8 cellular contexts compared by ENCODE assay signal in genomic region chr17:38605852-38606645, GRCh38. TPM values are rescaled to one million over a fixed set of nuclear protein-coding genes. Genes with fewer than 3 reads are reported as not detected.
DNase-seq lines count a peak whose midpoint lies in the region; ATAC-seq, FAIRE-seq and TF ChIP-seq lines count a peak whose summit lies in the region.

SRCIN1 (minus strand) TSS chr17:38605952; CDS start chr17:38605705, 247 bp downstream.

- peak within 1 kb of the TSS; percentile 64 for H3K4me2 ChIP-seq in GM12878 (ENCODE audit: control insufficient read depth, insufficient read depth)

- CTCF ChIA-PET in T-cell (lab: Charles Lee) (interaction anchor here in 1 of 2 donors (0.7 kb wide), 1 partner anchor 11 kb away, joined by 3 read pairs; no protein-coding TSS in a partner anchor), GM12878 (lab: Yijun Ruan, JAX) (interaction anchor here (0.7 to 5.5 kb wide), 13 partner anchors 8 to 63 kb away, joined by 3 to 33 read pairs (median 3); no protein-coding TSS in a partner anchor)

- POLR2A ChIA-PET in T-cell (lab: Charles Lee) (no interaction called here), GM12878 (lab: Charles Lee) (interaction anchor here (0.6 kb wide), 1 partner anchor 250 kb away, joined by 3 read pairs; no protein-coding TSS in a partner anchor)

- no peaks in the 10 kb centered on the region for H3K9me3 Mint-ChIP-seq in T-cell

- RAD21 ChIA-PET in GM12878 (lab: Charles Lee; ENCODE audit: unreplicated experiment) = interaction anchor here (1.0 to 8.2 kb wide), 3 partner anchors 47 to 62 kb away, joined by 3 to 61 read pairs (median 16); no protein-coding TSS in a partner anchor

- no peak within 1 kb of the TSS for H3K27ac ChIP-seq in GM12878 (ENCODE audit: control insufficient read depth, insufficient read depth)

- peak; percentile 66 for DNase-seq in DMS79 treated with DMSO at 0.1 percent for 48 hours (lab: John Stamatoyannopoulos, UW)
- DNase-seq in LoVo (ENCODE audit: low spot score) = peak; percentile 64
- DNase-seq in T-cell = peak in 22 of 34 experiments; percentile 12 to 41 (median 24)
- no peak for DNase-seq in GM12878 (ENCODE audit: low read depth, low spot score)
- DNase-seq in iPS-NIHi7 (ENCODE audit: extremely low spot score) = peak; percentile 62
- peak; percentile 72 for DNase-seq in stimulated activated CD4-positive, alpha-beta T cell treated with anti-CD3 and anti-CD28 coated beads, Interleukin-15, amount 100 ng/mL, for 24 hours
- no peak for DNase-seq in GDM1 (lab: John Stamatoyannopoulos, UW)
- no peak for DNase-seq in SIG-M5 (lab: John Stamatoyannopoulos, UW)

- FAIRE-seq in GM12878 (lab: Jason Lieb, UNC) = no peak

- SMC1A ChIA-PET in GM12878 (lab: Charles Lee; ENCODE audit: uncharacterized antibody, unreplicated experiment) = interaction anchor here (1.0 to 1.4 kb wide), 2 partner anchors 57 to 61 kb away, joined by 3 to 5 read pairs; no protein-coding TSS in a partner anchor

- peak within 1 kb of the TSS; percentile 54 to 77 (median 68) for H3K4me3 Mint-ChIP-seq in T-cell

- peak; percentile 47 for TF ChIP-seq RAD21 in GM12878 (IDR thresholded peaks at IDR 0.05; ENCODE audit: insufficient read depth, low read depth, low read length)

- peak within 1 kb of the TSS; percentile 43; the same call in 1 of the 2 replicates for H3K9ac ChIP-seq in GM12878 (ENCODE audit: control insufficient read depth, insufficient read depth, low read length)

- H3K9me3 ChIP-seq in GM12878 (replicated peaks; ENCODE audit: control insufficient read depth, insufficient read depth, low read length) = no peaks in the 10 kb centered on the region

- peaks cover 0 to 14% of the 10 kb centered on the region in 2 experiments; a peak in 2 of 4 replicates for H3K27me3 ChIP-seq in GM12878 (replicated peaks in 1 of 2; ENCODE audit: control insufficient read depth in 2 of 2, insufficient read depth in 2 of 2, low read length in 1 of 2)

- ATAC-seq in T-cell (replicated peaks in 1 of 4) (peak; percentile 49 to 59 (median 52)), GM12878 (peak; percentile 58)

- peaks cover 17 to 21% (median 19%) of the 10 kb centered on the region in 3 donors for H3K4me1 Mint-ChIP-seq in T-cell

- H2AFZ ChIP-seq in GM12878 (ENCODE audit: control insufficient read depth, low read depth, low read length) = peak within 1 kb of the TSS; percentile 75

- TF ChIP-seq POLR2A in GM12878 (IDR thresholded peaks at IDR 0.05; ENCODE audit: low read depth, low read length) = peak; percentile 39; the same call in 1 of the 2 replicates

- no peak for TF ChIP-seq EP300 in GM12878 (IDR thresholded peaks at IDR 0.05; ENCODE audit: borderline replicate concordance in 1 of 2, control insufficient read depth in 1 of 2, low read depth in 2 of 2, low read length in 2 of 2)

- H4K20me1 ChIP-seq in GM12878 (ENCODE audit: control insufficient read depth, insufficient read depth) = no peaks in the 10 kb centered on the region

- in situ Hi-C loops in GM12878 (cut with MboI) = no loop called here

- WGBS in GM12878 (ENCODE audit: insufficient coverage, insufficient replicate concordance, low lambda C conversion rate, missing lambda C conversion rate) = 5% methylated on average over 33 of the region's 104 CpGs

- H3K27ac Mint-ChIP-seq in T-cell = no peak within 1 kb of the TSS

- intact Hi-C loops in GM12878 (cut with micrococcal nuclease; ENCODE audit: unreplicated experiment) = loop anchor here (1.0 to 2.0 kb wide), 2 partner anchors 49 to 61 kb away; no protein-coding TSS in a partner anchor

- peak; percentile 97 to 99 (median 98) for TF ChIP-seq CTCF in GM12878 (IDR thresholded peaks at IDR 0.05 in 2 of 3, conservative IDR thresholded peaks at IDR 0.05 in 1 of 3; ENCODE audit: control insufficient read depth in 2 of 3, extremely low read depth in 1 of 3, insufficient read depth in 1 of 3, low read depth in 3 of 3, low read length in 3 of 3)

- H3K4me1 ChIP-seq in GM12878 (ENCODE audit: control insufficient read depth, insufficient read depth, low read length) = peaks cover 11% of the 10 kb centered on the region

- H3K79me2 ChIP-seq in GM12878 (ENCODE audit: control insufficient read depth, insufficient read depth, low read length) = no peaks in the 10 kb centered on the region

- H3K36me3 Mint-ChIP-seq in T-cell = no peaks in the 10 kb centered on the region

- no peaks in the 10 kb centered on the region for H3K36me3 ChIP-seq in GM12878 (ENCODE audit: control insufficient read depth in 2 of 2, insufficient read depth in 2 of 2, low read length in 1 of 2)

- BruUV-seq in GM12878 (replicated peaks; lab: Mats Ljungman, UMichigan) = no TSS peak

- H3K27me3 Mint-ChIP-seq in T-cell = peaks cover 48 to 71% of the 10 kb centered on the region in 2 donors

- peak within 1 kb of the TSS; percentile 82 for H3K4me3 ChIP-seq in GM12878

TF ChIP-seq in GM12878, 131 proteins besides CTCF, POLR2A, EP300 and RAD21 (continues in another document):
- peak; percentile 88 for TF ChIP-seq ZNF217 (IDR thresholded peaks at IDR 0.05)
- no peak for TF ChIP-seq MLLT1 (IDR thresholded peaks at IDR 0.05)
- no peak; the same call in 1 of the 2 replicates for TF ChIP-seq BACH1 (IDR thresholded peaks at IDR 0.05; ENCODE audit: borderline replicate concordance)
- TF ChIP-seq NBN (IDR thresholded peaks at IDR 0.05) = 0 out of 2 replicates have a peak, but pooled peaks have one; percentile 31
- TF ChIP-seq YY1 (IDR thresholded peaks at IDR 0.05; ENCODE audit: low read depth, low read length) = peak; percentile 72
- 0 out of 4 replicates have a peak, but pooled peaks of 1 of the 2 experiments have one; percentile 7 for TF ChIP-seq IKZF2 (IDR thresholded peaks at IDR 0.05)
- TF ChIP-seq NKRF (conservative IDR thresholded peaks at IDR 0.05) = 0 out of 2 replicates have a peak, but pooled peaks have one; percentile 47
- TF ChIP-seq ESRRA (IDR thresholded peaks at IDR 0.05; ENCODE audit: low read length) = no peak
- no peak for TF ChIP-seq MYB (IDR thresholded peaks at IDR 0.05; ENCODE audit: borderline replicate concordance, low read depth, low read length)
- TF ChIP-seq SMARCA5 (IDR thresholded peaks at IDR 0.05) = peak; percentile 99
- peak; percentile 40; the same call in 1 of the 2 replicates for TF ChIP-seq ATF3 (IDR thresholded peaks at IDR 0.05; ENCODE audit: borderline replicate concordance, extremely low read depth, low read depth, low read length)
- 0 out of 2 replicates have a peak, but pooled peaks have one; percentile 40 for TF ChIP-seq LARP7 (IDR thresholded peaks at IDR 0.05)
- TF ChIP-seq SPI1 (IDR thresholded peaks at IDR 0.05; ENCODE audit: borderline replicate concordance, insufficient read depth, low read depth, low read length) = no peak
- TF ChIP-seq IKZF1 (conservative IDR thresholded peaks at IDR 0.05) = peak; percentile 49

RNA-seq across cellular contexts. Expression of gene SRCIN1, which starts in this region (rescaled TPM):
- total RNA-seq in T-cell (under 1 TPM in 4 of 5 donors, not detected in 1; 0.13 to 0.85 (median 0.28) TPM), GM12878 (2014; rRNA removed) (under 0.01 TPM in 1 of 2 replicates, not detected in the other), GM12878 (2014; rRNA removed; fragmentation: Illumina TruSeq; extraction: Trizol) (0.09 and 0.14 TPM in 2 replicates), GM12878 (2021) (0.74 and 0.85 TPM in 2 replicates)
- 2.3 and 3.6 TPM in 2 replicates for total RNA-seq in GM12878 (2013; cell fraction: nucleolus; rRNA removed)
- polyA plus RNA-seq in GM12878 (2011; ENCODE audit: low read depth) = 0.09 TPM
- polyA plus RNA-seq in GM12878 (2011; rRNA removed) (0.17 and 0.53 TPM in 2 replicates), GM12878 (2014; fragmentation: Illumina TruSeq; extraction: Trizol) (0.25 TPM in 1 of 2 replicates, not detected in the other), GM12878 (2014; fragmentation: Nextera tagmentation; extraction: Ambion mirVana) (not detected), GM12878 (2014; rRNA removed) (0.20 and 0.74 TPM in 2 replicates), GM12878 (2016; fragmentation: Nextera tagmentation; extraction: Ambion mirVana) (under 1 TPM in 1 of 2 experiments, not detected in 1; 0.19 TPM)
- polyA plus RNA-seq in GM12878 (2011; cell fraction: cytosol; rRNA removed) = 0.55 and 0.74 TPM in 2 replicates
- 5.0 and 6.2 TPM in 2 replicates for polyA plus RNA-seq in GM12878 (2011; cell fraction: nucleus; rRNA removed)
- polyA plus RNA-seq in GM12878 (2012) = 0.88 and 1.4 TPM in 2 replicates
- polyA minus RNA-seq in GM12878 (2011; rRNA and poly(A)+ RNA removed) = 0.37 and 1.5 TPM in 2 replicates
- polyA minus RNA-seq in GM12878 (2011; cell fraction: cytosol; rRNA and poly(A)+ RNA removed) = 1.2 and 1.5 TPM in 2 replicates
- polyA minus RNA-seq in GM12878 (2011; cell fraction: nucleus; rRNA and poly(A)+ RNA removed) = 0.96 and 1.2 TPM in 2 replicates

Comparison
In these comparisons a context has a peak if more than half of its experiments do, and no peak if none do; other contexts are left out.
1. Peak in DNase-seq and ATAC-seq in T-cell; RNA of the gene not detected or under 1 TPM.
2. DNase-seq: peak in DMS79 treated with DMSO at 0.1 percent for 48 hours (single experiment), LoVo (single experiment), iPS-NIHi7 (single experiment) and stimulated activated CD4-positive, alpha-beta T cell treated with anti-CD3 and anti-CD28 coated beads, Interleukin-15, amount 100 ng/mL, for 24 hours (single experiment); none in GM12878 (single experiment), GDM1 (single experiment) and SIG-M5 (single experiment).